27 cellular contexts compared by ENCODE assay signal in genomic region chr14:23641915-23642588, GRCh38. TPM values are rescaled to one million over a fixed set of nuclear protein-coding genes. Genes with fewer than 3 reads are reported as not detected.
DNase-seq lines count a peak whose midpoint lies in the region; ATAC-seq, FAIRE-seq and TF ChIP-seq lines count a peak whose summit lies in the region.
"Had no signal": no experiment of that assay in that cellular context is flagged by ENCODE, and none has a peak within 500 bp of the region (broad histone marks: within the 10 kb centered on the region; RNA-seq: fewer than 3 reads in every experiment).

No MANE protein-coding gene starts in this region.

- DNase-seq in HepG2 (ENCODE audit: low spot score) = peak; percentile 59
- DNase-seq in right lobe of liver = no peak
- DNase-seq in NCI-H69 (lab: John Stamatoyannopoulos, UW) = peak; percentile 4
- DNase-seq in left lung = no peak
- DNase-seq in SW480 (ENCODE audit: low spot score) = no peak
- DNase-seq in NCI-H510A treated with DMSO at 0.1 percent for 48 hours (lab: John Stamatoyannopoulos, UW) = no peak
- DNase-seq: ACHN; activated CD4-positive, alpha-beta memory T cell treated with anti-CD3 and anti-CD28 coated beads for 36 hours; cerebellar nuclear complex; effector CD4-positive, alpha-beta T cell; H7; heart left ventricle; NCI-H1092; NCI-H187 treated with DMSO at 0.1 percent for 48 hours; stimulated activated CD4-positive, alpha-beta T cell treated with anti-CD3 and anti-CD28 coated beads, Interleukin-2, amount 100 ng/mL, for 48 hours; stimulated activated naive CD4-positive, alpha-beta T cell treated with Interleukin-2 at 50 U/mL for 16 hours; T-helper 9 cell; thyroid gland had no signal

- peaks cover 87% of the 10 kb centered on the region for H4K20me1 ChIP-seq in HepG2 (ENCODE audit: insufficient read depth, low read length)

- TF ChIP-seq EP300 in HepG2 (IDR thresholded peaks at IDR 0.05; ENCODE audit: low read depth in 2 of 2, low read length in 2 of 2) (no peak), HepG2 (CRISPR knock-in tag; IDR thresholded peaks at IDR 0.05; ENCODE audit: borderline replicate concordance) (no peak)

- H3K27ac ChIP-seq in HepG2 (ENCODE audit: extremely low read length, insufficient read depth, low read length) = peak overlapping the region; percentile 11
- H3K27ac ChIP-seq in right lobe of liver = no peak overlapping the region
- H3K27ac ChIP-seq in left lung = no peak overlapping the region
- H3K27ac ChIP-seq: heart left ventricle, prostate gland, RWPE1, skin epidermis, thyroid gland had no signal

- no TSS peak for BruUV-seq in HepG2 (replicated peaks; lab: Mats Ljungman, UMichigan)

- intact Hi-C loops in HepG2 (cut with micrococcal nuclease; ENCODE audit: unreplicated experiment) = no loop called here
- intact Hi-C loops in right lobe of liver (cut with DNase I) = no loop called here
- intact Hi-C loops in left lung (cut with DNase I) = no loop called here

- H3K9ac ChIP-seq in HepG2 (ENCODE audit: insufficient read depth, low read depth, low read length) = 0 out of 2 replicates have a peak overlapping the region, but pooled peaks have one; percentile 0

- peaks cover 29% of the 10 kb centered on the region for H3K79me2 ChIP-seq in HepG2 (ENCODE audit: insufficient read depth, low read length)

- TF ChIP-seq RAD21 in HepG2 (CRISPR knock-in tag; IDR thresholded peaks at IDR 0.05) = peak; percentile 36; the same call in 1 of the 2 replicates

- H2AFZ ChIP-seq in HepG2 (ENCODE audit: low read length) = no peak overlapping the region

- H3K27me3 ChIP-seq in HepG2 (ENCODE audit: control insufficient read depth in 1 of 2, insufficient read depth in 2 of 2, low read length in 2 of 2) = no peaks in the 10 kb centered on the region; a peak in 1 of 5 replicates
- H3K27me3 ChIP-seq in right lobe of liver = no peaks in the 10 kb centered on the region
- H3K27me3 ChIP-seq in left lung = no peaks in the 10 kb centered on the region
- H3K27me3 ChIP-seq: heart left ventricle, thyroid gland had no signal

- POLR2A ChIA-PET in HepG2 (lab: Yijun Ruan, JAX) = interaction anchor here (1.0 to 13.7 kb wide), 11 partner anchors 10 to 311 kb away, joined by 4 to 1105 read pairs (median 20); partner anchors contain the start of genes AP1G2, DHRS4 and JPH4

- TF ChIP-seq CTCF in HepG2 (CRISPR knock-in tag; IDR thresholded peaks at IDR 0.05) (no peak), right lobe of liver (IDR thresholded peaks at IDR 0.05) (no peak), left lung (IDR thresholded peaks at IDR 0.05) (no peak)

- in situ Hi-C loops in HepG2 (cut with HindIII; ENCODE audit: extremely low pct_ligation_motif_present, low pct_unique_long_range_greater_than_20kb) = no loop called here

- H3K4me1 ChIP-seq in HepG2 (ENCODE audit: insufficient read depth, low read length) (peaks cover 65% of the 10 kb centered on the region), right lobe of liver (no peaks in the 10 kb centered on the region), left lung (no peaks in the 10 kb centered on the region)
- H3K4me1 ChIP-seq: prostate gland had no signal

- CTCF ChIA-PET in HepG2 (lab: Yijun Ruan, JAX; ENCODE audit: low intra/inter-chr PET ratio, low total read pairs) = no interaction called here

- H3K9me3 ChIP-seq in HepG2 (ENCODE audit: low read length) = no peaks in the 10 kb centered on the region
- H3K9me3 ChIP-seq in right lobe of liver = no peaks in the 10 kb centered on the region
- no peaks in the 10 kb centered on the region for H3K9me3 ChIP-seq in left lung
- H3K9me3 ChIP-seq: prostate gland, thyroid gland had no signal

- H3K36me3 ChIP-seq in HepG2 (replicated peaks in 1 of 2; ENCODE audit: control insufficient read depth in 1 of 2, insufficient read depth in 2 of 2, low read length in 2 of 2) (peaks cover 44 to 59% of the 10 kb centered on the region in 2 experiments), right lobe of liver (no peaks in the 10 kb centered on the region), left lung (no peaks in the 10 kb centered on the region)
- H3K36me3 ChIP-seq: heart left ventricle, prostate gland, thyroid gland had no signal

- 67% methylated on average over 3 of the region's 3 CpGs for WGBS in HepG2 (ENCODE audit: low lambda C conversion rate)
- WGBS in right lobe of liver (ENCODE audit: insufficient coverage, low coverage, low lambda C conversion rate, missing lambda C conversion rate) = 36% methylated on average over 2 of the region's 3 CpGs

- ATAC-seq in HepG2 = 0 out of 3 replicates have a peak, but pooled peaks have one; percentile 0
- no peak for ATAC-seq in right lobe of liver
- ATAC-seq in left lung = peak; percentile 32
- no peak for ATAC-seq in HG03469 (IDR thresholded peaks at IDR 0.05; ENCODE audit: unreplicated experiment)
- no peak for ATAC-seq in HG02623 (IDR thresholded peaks at IDR 0.05; ENCODE audit: unreplicated experiment)
- ATAC-seq: heart left ventricle, left lobe of liver had no signal

- FAIRE-seq in HepG2 (lab: Jason Lieb, UNC) = no peak
- FAIRE-seq: GM18507 had no signal

- peak overlapping the region; percentile 80 for H3K4me2 ChIP-seq in HepG2 (ENCODE audit: low read depth, low read length)

- H3K4me3 ChIP-seq in HepG2 (replicated peaks in 1 of 3; ENCODE audit: insufficient read depth in 1 of 3, low read depth in 2 of 3, low read length in 3 of 3) = 0 out of 6 replicates have a peak overlapping the region, but pooled peaks of 1 of the 3 experiments have one; percentile 0
- H3K4me3 ChIP-seq in right lobe of liver = no peak overlapping the region
- H3K4me3 ChIP-seq in left lung = no peak overlapping the region
- H3K4me3 ChIP-seq: heart left ventricle, prostate gland, skin epidermis, thyroid gland had no signal

- TF ChIP-seq POLR2A in HepG2 (IDR thresholded peaks at IDR 0.05; ENCODE audit: insufficient read depth in 1 of 2, low read depth in 2 of 2, low read length in 2 of 2) (peak in 1 of 2 experiments; percentile 94; a peak in 2 of 4 replicates), right lobe of liver (IDR thresholded peaks at IDR 0.05) (no peak)

TF ChIP-seq in HepG2, 621 proteins besides CTCF, POLR2A, EP300 and RAD21 (continues in another document):
- no peak for TF ChIP-seq LRRFIP1 (CRISPR knock-in tag; conservative IDR thresholded peaks at IDR 0.05)
- TF ChIP-seq FOXA3 (CRISPR knock-in tag; IDR thresholded peaks at IDR 0.05) = 0 out of 2 replicates have a peak, but pooled peaks have one; percentile 13
- TF ChIP-seq GRHL1 (CRISPR knock-in tag; conservative IDR thresholded peaks at IDR 0.05) = no peak

RNA-seq across cellular contexts. Expression of gene DHRS2, which starts 5.9 kb away (rescaled TPM):
- total RNA-seq in HepG2 (2016; rRNA removed; fragmentation: Illumina TruSeq; extraction: Trizol) (2,867 and 3,021 TPM in 2 replicates), right lobe of liver (10 to 100 TPM in 1 of 6 experiments, 1 to 10 TPM in 4, under 1 TPM in 1; 0.53 to 12.3 (median 4.2) TPM), left lung (under 1 TPM; 0.26 to 0.55 TPM)
- 582 and 659 TPM in 2 replicates for total RNA-seq in HepG2 (2016; cell fraction: cytosol; rRNA removed; fragmentation: Illumina TruSeq; extraction: Trizol; ENCODE audit: low read depth)
- total RNA-seq in HepG2 (2016; cell fraction: insoluble cytoplasmic fraction; rRNA removed; fragmentation: Illumina TruSeq; extraction: Trizol) = 2,776 and 3,102 TPM in 2 replicates
- total RNA-seq in HepG2 (2016; cell fraction: membrane; rRNA removed; fragmentation: Illumina TruSeq; extraction: Trizol) = 925 and 1,194 TPM in 2 replicates
- 2,259 and 2,462 TPM in 2 replicates for total RNA-seq in HepG2 (2016; cell fraction: nucleus; rRNA removed; fragmentation: Illumina TruSeq; extraction: Trizol)
- polyA plus RNA-seq in HepG2 (2011; rRNA removed) = 1,596 and 1,621 TPM in 2 replicates
- 1,194 and 1,328 TPM in 2 replicates for polyA plus RNA-seq in HepG2 (2011; cell fraction: cytosol; rRNA removed)
- polyA plus RNA-seq in HepG2 (2011; cell fraction: nucleus; rRNA removed) = 2,740 and 3,322 TPM in 2 replicates
- polyA plus RNA-seq in HepG2 (2012) = 740 and 1,093 TPM in 2 replicates
- 288 and 375 TPM in 2 replicates for polyA plus RNA-seq in HepG2 (2016; cell fraction: cytosol; fragmentation: Illumina TruSeq; extraction: Trizol; ENCODE audit: low read depth)
- polyA plus RNA-seq in HepG2 (2016; cell fraction: insoluble cytoplasmic fraction; fragmentation: Illumina TruSeq; extraction: Trizol; ENCODE audit: low read depth) = 2,577 and 2,685 TPM in 2 replicates
- polyA plus RNA-seq in HepG2 (2016; cell fraction: membrane; fragmentation: Illumina TruSeq; extraction: Trizol; ENCODE audit: low read depth) = 518 and 720 TPM in 2 replicates
- polyA plus RNA-seq in HepG2 (2016; cell fraction: nucleus; fragmentation: Illumina TruSeq; extraction: Trizol; ENCODE audit: insufficient read depth, low read depth) = 3,957 and 4,035 TPM in 2 replicates
- 4.9 and 1,419 TPM in 2 replicates for polyA minus RNA-seq in HepG2 (2011; rRNA and poly(A)+ RNA removed; ENCODE audit: low replicate concordance)
- polyA minus RNA-seq in HepG2 (2011; cell fraction: cytosol; rRNA and poly(A)+ RNA removed) = 390 and 391 TPM in 2 replicates
- 1,540 and 1,882 TPM in 2 replicates for polyA minus RNA-seq in HepG2 (2011; cell fraction: nucleus; rRNA and poly(A)+ RNA removed)
- total RNA-seq: mononuclear cell, thyroid gland had no signal
- polyA plus RNA-seq: CD14-positive monocyte had no signal

Comparison
In these comparisons a context has a peak if more than half of its experiments do, and no peak if none do; other contexts are left out.
1. ATAC-seq: peak in HepG2 (single experiment) and left lung (single experiment); none in right lobe of liver (0 of 4), HG03469 (single experiment) and HG02623 (single experiment).
2. DNase-seq: peak in HepG2 (single experiment) and NCI-H69 (single experiment); none in right lobe of liver (0 of 3), left lung (0 of 2), SW480 (single experiment) and NCI-H510A treated with DMSO at 0.1 percent for 48 hours (single experiment).
3. RNA of gene DHRS2, which starts 5.9 kb away (total RNA-seq): 582 to 3,102 TPM in HepG2; 0.53 to 12.3 TPM in right lobe of liver and 0.26 to 0.55 TPM in left lung; every median in the first group is over 10 times any median in the second.